Comparison of ENCODE assay signal across 23 cellular contexts in genomic region chr16:4870138-4870671, GRCh38. TPM values are rescaled to one million over a fixed set of nuclear protein-coding genes. Genes with fewer than 3 reads are reported as not detected.
A peak's percentile ranks its signal among the peaks of the same experiment; 100 is the strongest.
DNase-seq lines count a peak whose midpoint lies in the region; ATAC-seq, FAIRE-seq and TF ChIP-seq lines count a peak whose summit lies in the region.
"Had no signal": no experiment of that assay in that cellular context is flagged by ENCODE, and none has a peak within 500 bp of the region (broad histone marks: within the 10 kb centered on the region; RNA-seq: fewer than 3 reads in every experiment).

No MANE protein-coding gene starts in this region.

- 83 to 88% methylated on average over 21 of the region's 21 CpGs for WGBS in pancreas, 2 donors

- H3K27ac ChIP-seq in pancreas, result peak overlapping the region in 3 of 4 donors; percentile 2 to 53 (median 44)
- no peak overlapping the region for H3K27ac ChIP-seq in upper lobe of right lung
- H3K27ac ChIP-seq: esophagus muscularis mucosa, parathyroid adenoma had no signal

- TF ChIP-seq CTCF in epithelial cell of esophagus (IDR thresholded peaks at IDR 0.05; ENCODE audit: insufficient read depth, low read depth, low read length, missing control alignments) (no peak), pancreas (IDR thresholded peaks at IDR 0.05) (no peak), upper lobe of right lung (IDR thresholded peaks at IDR 0.05) (no peak)

- intact Hi-C loops in pancreas (cut with DNase I), result no loop called here
- intact Hi-C loops in upper lobe of right lung (cut with DNase I), result no loop called here

- peaks cover 0 to 40% (median 18%) of the 10 kb centered on the region in 3 donors for H3K36me3 ChIP-seq in pancreas
- H3K36me3 ChIP-seq in upper lobe of right lung, result peaks cover 70% of the 10 kb centered on the region

- no peaks in the 10 kb centered on the region for H3K27me3 ChIP-seq in pancreas
- H3K27me3 ChIP-seq in upper lobe of right lung, result no peaks in the 10 kb centered on the region
- H3K27me3 ChIP-seq: esophagus muscularis mucosa had no signal

- no peak for FAIRE-seq in pancreas (lab: Jason Lieb, UNC)
- FAIRE-seq: A204.1 had no signal

- H3K9me3 ChIP-seq in pancreas, result no peaks in the 10 kb centered on the region
- no peaks in the 10 kb centered on the region for H3K9me3 ChIP-seq in upper lobe of right lung
- H3K9me3 ChIP-seq: esophagus muscularis mucosa had no signal

- DNase-seq in activated effector memory CD4-positive, alpha-beta T cell treated with anti-CD3 and anti-CD28 coated beads, Interleukin-2, amount 50 U/mL, for 16 hours, result peak; percentile 38
- no peak for DNase-seq in activated effector memory CD4-positive, alpha-beta T cell treated with Interleukin-2 at 50 U/mL for 16 hours
- DNase-seq in epithelial cell of esophagus (ENCODE audit: low read depth) (peak; percentile 27), pancreas (no peak), upper lobe of right lung (peak; percentile 87)
- DNase-seq in activated CD4-positive, CD25-positive, alpha-beta regulatory T cell treated with anti-CD3 and anti-CD28 coated beads, Interleukin-2, amount 50 U/mL, for 72 hours, result no peak
- DNase-seq: activated naive CD8-positive, alpha-beta T cell treated with anti-CD3 and anti-CD28 coated beads, Interleukin-2, amount 50 U/mL, for 24 hours; effector CD4-positive, alpha-beta T cell; foreskin melanocyte; left ventricle myocardium superior; NCI-H1092; NCI-H187 treated with DMSO at 0.1 percent for 48 hours; NCI-H2227 treated with DMSO at 0.1 percent for 48 hours; NCI-H774; nephron progenitor cell; RPMI8226; trophoblast cell had no signal

- H3K4me3 ChIP-seq in epithelial cell of esophagus (ENCODE audit: low read length) (no peak overlapping the region), pancreas (no peak overlapping the region), upper lobe of right lung (no peak overlapping the region)
- H3K4me3 ChIP-seq: esophagus muscularis mucosa had no signal

- H3K4me1 ChIP-seq in pancreas (peaks cover 12 to 30% (median 21%) of the 10 kb centered on the region in 3 donors), upper lobe of right lung (peaks cover 5% of the 10 kb centered on the region)
- H3K4me1 ChIP-seq: parathyroid adenoma had no signal

- peak in 3 of 4 donors; percentile 7 to 21 (median 15) for ATAC-seq in pancreas
- peak; percentile 70 for ATAC-seq in upper lobe of right lung
- ATAC-seq in HG03135 (IDR thresholded peaks at IDR 0.05; ENCODE audit: unreplicated experiment), result no peak
- no peak for ATAC-seq in GM18498 (IDR thresholded peaks at IDR 0.05; ENCODE audit: unreplicated experiment)
- ATAC-seq: activated naive CD8-positive, alpha-beta T cell treated with anti-CD3 and anti-CD28 coated beads, Interleukin-2, amount 50 U/mL, for 24 hours; HCT116; left ventricle myocardium superior had no signal

RNA-seq across cellular contexts. Expression of gene UBN1, which starts 22.9 kb away (rescaled TPM):
- total RNA-seq in pancreas, result 10 to 100 TPM; 10.4 to 17.3 (median 12.4) TPM
- 10 to 100 TPM in 1 of 2 donors, 1 to 10 TPM in 1; 8.0 to 10.1 TPM for polyA plus RNA-seq in pancreas
- 36.6 TPM for total RNA-seq in upper lobe of right lung

RNA-seq across cellular contexts. Expression of gene GLYR1, which starts 23.1 kb away (rescaled TPM):
- total RNA-seq in pancreas (10 to 100 TPM; 27.2 to 58.6 (median 40.4) TPM), upper lobe of right lung (85.7 TPM)
- polyA plus RNA-seq in pancreas, result 10 to 100 TPM; 33.0 to 41.4 TPM

Comparison
In these comparisons a context has a peak if more than half of its experiments do, and no peak if none do; other contexts are left out.
1. DNase-seq: peak in activated effector memory CD4-positive, alpha-beta T cell treated with anti-CD3 and anti-CD28 coated beads, Interleukin-2, amount 50 U/mL, for 16 hours (single experiment), epithelial cell of esophagus (single experiment) and upper lobe of right lung (single experiment); none in activated effector memory CD4-positive, alpha-beta T cell treated with Interleukin-2 at 50 U/mL for 16 hours (single experiment), pancreas (0 of 6) and activated CD4-positive, CD25-positive, alpha-beta regulatory T cell treated with anti-CD3 and anti-CD28 coated beads, Interleukin-2, amount 50 U/mL, for 72 hours (single experiment).
2. ATAC-seq: peak in pancreas (3 of 4) and upper lobe of right lung (single experiment); none in HG03135 (single experiment) and GM18498 (single experiment).